ENCODE assay signal across 8 cellular contexts in genomic region chr19:44848036-44848804, GRCh38. TPM values are rescaled to one million over a fixed set of nuclear protein-coding genes. Genes with fewer than 3 reads are reported as not detected.
DNase-seq lines count a peak whose midpoint lies in the region; ATAC-seq, FAIRE-seq and TF ChIP-seq lines count a peak whose summit lies in the region.

No MANE protein-coding gene starts in this region.

- no peaks in the 10 kb centered on the region for H3K9me2 ChIP-seq in OCI-LY7 (ENCODE audit: insufficient read depth, low read length)

- FAIRE-seq in endothelial cell of umbilical vein (lab: Jason Lieb, UNC): peak; percentile 96

- BruUV-seq in endothelial cell of umbilical vein (replicated peaks; lab: Mats Ljungman, UMichigan): no TSS peak
- no TSS peak for BruUV-seq in OCI-LY7 (replicated peaks; lab: Mats Ljungman, UMichigan)

- H3K9me3 Mint-ChIP-seq in nephron progenitor cell: no peaks in the 10 kb centered on the region

- peaks cover 38% of the 10 kb centered on the region for H3K4me1 ChIP-seq in endothelial cell of umbilical vein (ENCODE audit: control insufficient read depth, extremely low read depth, insufficient read depth, low read length)
- peaks cover 16% of the 10 kb centered on the region for H3K4me1 ChIP-seq in OCI-LY7 (ENCODE audit: insufficient read depth, low read length, poor library complexity, severe bottlenecking)

- peak overlapping the region; percentile 69 to 96 (median 83) for H3K4me3 ChIP-seq in endothelial cell of umbilical vein (replicated peaks in 1 of 3; ENCODE audit: insufficient read depth in 1 of 3, low read depth in 1 of 3, low read length in 3 of 3)
- H3K4me3 ChIP-seq in OCI-LY7 (ENCODE audit: low read depth, low read length, poor library complexity, severe bottlenecking): no peak overlapping the region

- H3K4me1 Mint-ChIP-seq in nephron progenitor cell: peaks cover 53% of the 10 kb centered on the region

- H3K4me2 ChIP-seq in endothelial cell of umbilical vein (ENCODE audit: insufficient read depth, low read length) (peak overlapping the region; percentile 96), OCI-LY7 (ENCODE audit: low read length) (no peak overlapping the region)

- peak overlapping the region; percentile 98 for H3K27ac Mint-ChIP-seq in nephron progenitor cell

- H3K79me2 ChIP-seq in endothelial cell of umbilical vein (ENCODE audit: control insufficient read depth, insufficient read depth, low read length) (peaks cover 69% of the 10 kb centered on the region), OCI-LY7 (ENCODE audit: insufficient read depth, low read depth, low read length) (no peaks in the 10 kb centered on the region)

- H3K27ac ChIP-seq in endothelial cell of umbilical vein (ENCODE audit: insufficient read depth, low read depth, low read length): peak overlapping the region; percentile 99
- no peak overlapping the region for H3K27ac ChIP-seq in OCI-LY7 (ENCODE audit: low read depth, low read length, poor library complexity, severe bottlenecking)

- ATAC-seq in GM21825 (IDR thresholded peaks at IDR 0.05; ENCODE audit: unreplicated experiment): no peak

- dilution Hi-C loops in endothelial cell of umbilical vein (cut with MboI; ENCODE audit: extremely low pct_ligation_motif_present, low sequenced_read_pairs): no loop called here

- peaks cover 6% of the 10 kb centered on the region for H3K36me3 Mint-ChIP-seq in nephron progenitor cell (ENCODE audit: low read depth)

- DNase-seq in CD1c-positive myeloid dendritic cell (ENCODE audit: extremely low spot score) (peak; percentile 34), NCI-H69 (lab: John Stamatoyannopoulos, UW) (peak; percentile 65), endothelial cell of umbilical vein (ENCODE audit: low read depth, low spot score) (peak; percentile 89), nephron progenitor cell (peak; percentile 52), NCI-H345 (lab: John Stamatoyannopoulos, UW) (no peak), OCI-LY7 (ENCODE audit: low spot score) (no peak)
- no peak for DNase-seq in activated naive CD4-positive, alpha-beta T cell treated with Interleukin-2 at 50 U/mL for 16 hours

- peak overlapping the region; percentile 99 for H3K4me3 Mint-ChIP-seq in nephron progenitor cell

- H2AFZ ChIP-seq in endothelial cell of umbilical vein (ENCODE audit: low read depth, low read length): no peak overlapping the region
- H2AFZ ChIP-seq in OCI-LY7 (ENCODE audit: low read length): no peak overlapping the region

- intact Hi-C loops in endothelial cell of umbilical vein (cut with micrococcal nuclease) (loop anchor here (1.0 to 5.0 kb wide), 5 partner anchors 8 to 261 kb away; no protein-coding TSS in a partner anchor), OCI-LY7 (cut with micrococcal nuclease; ENCODE audit: unreplicated experiment) (no loop called here)

- H3K9ac ChIP-seq in endothelial cell of umbilical vein (replicated peaks; ENCODE audit: extremely low read depth, insufficient read depth, low read length): peak overlapping the region; percentile 96

- CTCF ChIA-PET in endothelial cell of umbilical vein (lab: Charles Lee) (interaction anchor here (0.7 to 1.9 kb wide), 11 partner anchors 8 to 277 kb away, joined by 3 to 13 read pairs (median 4); partner anchors contain the start of gene APOE), OCI-LY7 (lab: Charles Lee; ENCODE audit: unreplicated experiment) (no interaction called here)

- POLR2A ChIA-PET in endothelial cell of umbilical vein (lab: Charles Lee): interaction anchor here (0.6 to 1.5 kb wide), 3 partner anchors 8 to 42 kb away, joined by 3 to 6 read pairs (median 3); no protein-coding TSS in a partner anchor
- POLR2A ChIA-PET in OCI-LY7 (lab: Charles Lee): interaction anchor here (0.6 kb wide), 1 partner anchor 42 kb away, joined by 9 read pairs; no protein-coding TSS in a partner anchor

- H3K36me3 ChIP-seq in endothelial cell of umbilical vein (ENCODE audit: control insufficient read depth in 2 of 2, extremely low read depth in 1 of 2, insufficient read depth in 2 of 2, low read length in 2 of 2) (peaks cover 0 to 4% of the 10 kb centered on the region in 2 experiments), OCI-LY7 (ENCODE audit: insufficient read depth, low read length) (no peaks in the 10 kb centered on the region)

- H3K27me3 Mint-ChIP-seq in nephron progenitor cell (ENCODE audit: low read depth, poor library complexity): no peaks in the 10 kb centered on the region

- TF ChIP-seq POLR2A in endothelial cell of umbilical vein (IDR thresholded peaks at IDR 0.05; ENCODE audit: low read depth, low read length): peak; percentile 82

- no peaks in the 10 kb centered on the region for H3K9me3 ChIP-seq in endothelial cell of umbilical vein (replicated peaks; ENCODE audit: control insufficient read depth, insufficient read depth, low read length)
- H3K9me3 ChIP-seq in OCI-LY7 (ENCODE audit: low read length): no peaks in the 10 kb centered on the region

- no peaks in the 10 kb centered on the region for H4K20me1 ChIP-seq in endothelial cell of umbilical vein (replicated peaks; ENCODE audit: control insufficient read depth, extremely low read depth, insufficient read depth, low read length)
- H4K20me1 ChIP-seq in OCI-LY7 (ENCODE audit: insufficient read depth, low read length): no peaks in the 10 kb centered on the region

- H3K9me1 ChIP-seq in endothelial cell of umbilical vein (replicated peaks; ENCODE audit: control insufficient read depth, extremely low read depth, insufficient read depth, low read length): no peaks in the 10 kb centered on the region

- TF ChIP-seq CTCF in endothelial cell of umbilical vein (IDR thresholded peaks at IDR 0.05; ENCODE audit: extremely low read depth in 1 of 2, insufficient read depth in 1 of 2, low read depth in 1 of 2, low read length in 2 of 2) (peak in 1 of 2 donors; percentile 4), nephron progenitor cell (IDR thresholded peaks at IDR 0.05) (no peak), OCI-LY7 (conservative IDR thresholded peaks at IDR 0.05; ENCODE audit: low read length) (no peak)

- H3K27me3 ChIP-seq in endothelial cell of umbilical vein (ENCODE audit: control insufficient read depth in 2 of 2, insufficient read depth in 2 of 2, low read length in 2 of 2): no peaks in the 10 kb centered on the region

TF ChIP-seq in endothelial cell of umbilical vein, 7 proteins besides CTCF, POLR2A, EP300 and RAD21 (continues in another document):
- TF ChIP-seq MAX (IDR thresholded peaks at IDR 0.05; ENCODE audit: insufficient read depth, insufficient read length): peak; percentile 29
- peak; percentile 86 for TF ChIP-seq GATA2 (IDR thresholded peaks at IDR 0.05; ENCODE audit: insufficient read depth, insufficient read length, low read depth, low read length)
- no peak for TF ChIP-seq EZH2 (IDR thresholded peaks at IDR 0.05; ENCODE audit: borderline replicate concordance, low read depth, low read length, severe bottlenecking)

RNA-seq across cellular contexts. Expression of gene NECTIN2, which starts 2.1 kb away (rescaled TPM):
- total RNA-seq in endothelial cell of umbilical vein (205 and 211 TPM in 2 replicates), OCI-LY7 (2022) (not detected in 2 replicates)
- polyA plus RNA-seq in endothelial cell of umbilical vein: 238 and 262 TPM in 2 replicates
- 178 and 183 TPM in 2 replicates for polyA plus RNA-seq in endothelial cell of umbilical vein (2011; cell fraction: cytosol; rRNA removed)
- 105 and 107 TPM in 2 replicates for polyA plus RNA-seq in endothelial cell of umbilical vein (2011; cell fraction: nucleus; rRNA removed)
- 180 and 213 TPM in 2 replicates for polyA plus RNA-seq in endothelial cell of umbilical vein (2012)
- 157 and 176 TPM in 2 replicates for polyA minus RNA-seq in endothelial cell of umbilical vein
- polyA minus RNA-seq in endothelial cell of umbilical vein (2011; cell fraction: cytosol; rRNA and poly(A)+ RNA removed): 21.1 TPM
- 43.5 and 56.6 TPM in 2 replicates for polyA minus RNA-seq in endothelial cell of umbilical vein (2011; cell fraction: nucleus; rRNA and poly(A)+ RNA removed)
- total RNA-seq in OCI-LY7 (2014; rRNA removed; shearing (Covaris generic)): not detected in 2 replicates

RNA-seq across cellular contexts. Expression of gene BCAM, which starts 39.3 kb away (rescaled TPM):
- total RNA-seq in endothelial cell of umbilical vein (28.5 and 29.0 TPM in 2 replicates), OCI-LY7 (2022) (not detected in 2 replicates)
- 23.9 and 32.5 TPM in 2 replicates for polyA plus RNA-seq in endothelial cell of umbilical vein
- 10.3 and 16.7 TPM in 2 replicates for polyA plus RNA-seq in endothelial cell of umbilical vein (2011; cell fraction: cytosol; rRNA removed)
- polyA plus RNA-seq in endothelial cell of umbilical vein (2011; cell fraction: nucleus; rRNA removed): 38.1 and 38.2 TPM in 2 replicates
- 15.7 and 30.3 TPM in 2 replicates for polyA plus RNA-seq in endothelial cell of umbilical vein (2012)
- 7.8 and 9.4 TPM in 2 replicates for polyA minus RNA-seq in endothelial cell of umbilical vein
- not detected for polyA minus RNA-seq in endothelial cell of umbilical vein (2011; cell fraction: cytosol; rRNA and poly(A)+ RNA removed)
- 5.0 and 12.7 TPM in 2 replicates for polyA minus RNA-seq in endothelial cell of umbilical vein (2011; cell fraction: nucleus; rRNA and poly(A)+ RNA removed)
- not detected in 2 replicates for total RNA-seq in OCI-LY7 (2014; rRNA removed; shearing (Covaris generic))

RNA-seq across cellular contexts. Expression of gene TOMM40, which starts 42.8 kb away (rescaled TPM):
- total RNA-seq in endothelial cell of umbilical vein (90.7 and 101 TPM in 2 replicates), OCI-LY7 (2022) (58.9 and 80.9 TPM in 2 replicates)
- 70.2 and 71.8 TPM in 2 replicates for polyA plus RNA-seq in endothelial cell of umbilical vein
- polyA plus RNA-seq in endothelial cell of umbilical vein (2011; cell fraction: cytosol; rRNA removed): 71.4 and 71.8 TPM in 2 replicates
- polyA plus RNA-seq in endothelial cell of umbilical vein (2011; cell fraction: nucleus; rRNA removed): 37.7 and 46.2 TPM in 2 replicates
- 65.0 and 68.0 TPM in 2 replicates for polyA plus RNA-seq in endothelial cell of umbilical vein (2012)
- polyA minus RNA-seq in endothelial cell of umbilical vein: 40.4 and 48.2 TPM in 2 replicates
- 40.4 TPM for polyA minus RNA-seq in endothelial cell of umbilical vein (2011; cell fraction: cytosol; rRNA and poly(A)+ RNA removed)
- 12.9 and 13.6 TPM in 2 replicates for polyA minus RNA-seq in endothelial cell of umbilical vein (2011; cell fraction: nucleus; rRNA and poly(A)+ RNA removed)
- 89.7 and 90.1 TPM in 2 replicates for total RNA-seq in OCI-LY7 (2014; rRNA removed; shearing (Covaris generic))

RNA-seq across cellular contexts. Expression of gene APOE, which starts 57.4 kb away (rescaled TPM):
- 1.5 and 3.3 TPM in 2 replicates for total RNA-seq in endothelial cell of umbilical vein
- 6.2 and 6.9 TPM in 2 replicates for polyA plus RNA-seq in endothelial cell of umbilical vein
- polyA plus RNA-seq in endothelial cell of umbilical vein (2011; cell fraction: cytosol; rRNA removed): 1.2 and 3.4 TPM in 2 replicates
- polyA plus RNA-seq in endothelial cell of umbilical vein (2011; cell fraction: nucleus; rRNA removed): 2.2 and 2.7 TPM in 2 replicates
- 0.43 and 6.2 TPM in 2 replicates for polyA plus RNA-seq in endothelial cell of umbilical vein (2012)
- 0.61 and 0.68 TPM in 2 replicates for polyA minus RNA-seq in endothelial cell of umbilical vein
- not detected for polyA minus RNA-seq in endothelial cell of umbilical vein (2011; cell fraction: cytosol; rRNA and poly(A)+ RNA removed)
- 0.67 TPM in 1 of 2 replicates, not detected in the other for polyA minus RNA-seq in endothelial cell of umbilical vein (2011; cell fraction: nucleus; rRNA and poly(A)+ RNA removed)
- 2.1 and 3.3 TPM in 2 replicates for total RNA-seq in OCI-LY7 (2014; rRNA removed; shearing (Covaris generic))
- total RNA-seq in OCI-LY7 (2022): 1.1 and 1.8 TPM in 2 replicates

Comparison
In these comparisons a context has a peak if more than half of its experiments do, and no peak if none do; other contexts are left out.
1. DNase-seq: peak in CD1c-positive myeloid dendritic cell (single experiment), NCI-H69 (single experiment), endothelial cell of umbilical vein (single experiment) and nephron progenitor cell (single experiment); none in NCI-H345 (single experiment), activated naive CD4-positive, alpha-beta T cell treated with Interleukin-2 at 50 U/mL for 16 hours (single experiment) and OCI-LY7 (single experiment).
2. RNA of gene NECTIN2, which starts 2.1 kb away (total RNA-seq): 205 to 211 TPM in endothelial cell of umbilical vein; not detected in OCI-LY7; every median in the first group is over 100 times any median in the second.
3. RNA of gene BCAM, which starts 39.3 kb away (total RNA-seq): 28.5 to 29.0 TPM in endothelial cell of umbilical vein; not detected in OCI-LY7; every median in the first group is over 10 times any median in the second.